Comparison of ENCODE assay signal across 8 cellular contexts in genomic region chr10:96512524-96512991, GRCh38. TPM values are rescaled to one million over a fixed set of nuclear protein-coding genes. Genes with fewer than 3 reads are reported as not detected.
DNase-seq lines count a peak whose midpoint lies in the region; ATAC-seq, FAIRE-seq and TF ChIP-seq lines count a peak whose summit lies in the region.

No MANE protein-coding gene starts in this region.

- no peaks in the 10 kb centered on the region for H3K36me3 ChIP-seq in Caco-2 (ENCODE audit: control insufficient read depth, insufficient read depth, low read length)

- no peaks in the 10 kb centered on the region for H3K9me3 ChIP-seq in Caco-2

- peaks cover 3% of the 10 kb centered on the region; the same call in 1 of the 2 replicates for H3K4me1 ChIP-seq in Caco-2

- H3K27ac Mint-ChIP-seq in Caco-2 (ENCODE audit: unreplicated experiment) (no peak overlapping the region), MCF 10A (ENCODE audit: low read depth, unreplicated experiment) (no peak overlapping the region)
- H3K27ac Mint-ChIP-seq in stimulated activated naive CD8-positive, alpha-beta T cell treated with anti-CD3 and anti-CD28 coated beads, Interleukin-15, amount 100 ng/mL, for 72 hours, result peak overlapping the region in 1 of 2 donors; percentile 79

- ATAC-seq in stimulated activated naive CD8-positive, alpha-beta T cell treated with anti-CD3 and anti-CD28 coated beads, Interleukin-15, amount 100 ng/mL, for 72 hours, result no peak
- no peak for ATAC-seq in HG03565 (IDR thresholded peaks at IDR 0.05; ENCODE audit: unreplicated experiment)

- no peak for TF ChIP-seq CTCF in Caco-2 (IDR thresholded peaks at IDR 0.05; ENCODE audit: insufficient read depth in 1 of 2, low read depth in 1 of 2, low read length in 1 of 2, severe bottlenecking in 1 of 2, unreplicated experiment in 1 of 2)
- no peak for TF ChIP-seq CTCF in LNCaP clone FGC (IDR thresholded peaks at IDR 0.05; ENCODE audit: control insufficient read depth, extremely low read depth, insufficient read depth)
- no peak for TF ChIP-seq CTCF in MCF 10A (IDR thresholded peaks at IDR 0.05; ENCODE audit: unreplicated experiment)

- H3K27me3 ChIP-seq in Caco-2 (replicated peaks; ENCODE audit: control insufficient read depth, insufficient read depth, low read length), result no peaks in the 10 kb centered on the region; the same call in 1 of the 2 replicates

- H3K4me1 Mint-ChIP-seq in Caco-2 (ENCODE audit: low read depth, unreplicated experiment) (no peaks in the 10 kb centered on the region), MCF 10A (ENCODE audit: insufficient read depth, unreplicated experiment) (peaks cover 8% of the 10 kb centered on the region)
- H3K4me1 Mint-ChIP-seq in stimulated activated naive CD8-positive, alpha-beta T cell treated with anti-CD3 and anti-CD28 coated beads, Interleukin-15, amount 100 ng/mL, for 72 hours, result peaks cover 29% of the 10 kb centered on the region

- POLR2A ChIA-PET in Caco-2 (lab: Charles Lee) (no interaction called here), MCF 10A (lab: Yijun Ruan, JAX) (interaction anchor here (0.7 to 1.2 kb wide), 3 partner anchors 11 to 74 kb away, joined by 3 to 4 read pairs (median 3); partner anchors contain the start of gene TM9SF3)

- H3K4me3 ChIP-seq in Caco-2 (ENCODE audit: low read depth, low read length), result peak overlapping the region; percentile 71
- peak overlapping the region; percentile 48 for H3K4me3 ChIP-seq in LNCaP clone FGC (ENCODE audit: low read depth, low read length)

- H3K9me3 Mint-ChIP-seq in Caco-2 (ENCODE audit: unreplicated experiment) (no peaks in the 10 kb centered on the region), MCF 10A (ENCODE audit: unreplicated experiment) (no peaks in the 10 kb centered on the region)
- H3K9me3 Mint-ChIP-seq in stimulated activated naive CD8-positive, alpha-beta T cell treated with anti-CD3 and anti-CD28 coated beads, Interleukin-15, amount 100 ng/mL, for 72 hours, result no peaks in the 10 kb centered on the region

- intact Hi-C loops in Caco-2 (cut with micrococcal nuclease; ENCODE audit: unreplicated experiment) (no loop called here), MCF 10A (cut with micrococcal nuclease) (loop anchor here (5.0 kb wide), 1 partner anchor 230 kb away; no protein-coding TSS in a partner anchor)

- DNase-seq in Caco-2, result peak in 1 of 2 experiments; percentile 28
- no peak for DNase-seq in LNCaP clone FGC (ENCODE audit: low read depth)
- DNase-seq in MCF 10A (ENCODE audit: unreplicated experiment), result no peak
- DNase-seq in islet precursor cell, result peak; percentile 65
- peak; percentile 19 to 25 for DNase-seq in stimulated activated naive CD8-positive, alpha-beta T cell treated with anti-CD3 and anti-CD28 coated beads, Interleukin-15, amount 100 ng/mL, for 72 hours
- DNase-seq in NCI-H187 treated with DMSO at 0.1 percent for 48 hours (lab: John Stamatoyannopoulos, UW), result no peak
- DNase-seq in GM19239 (ENCODE audit: insufficient read length, low spot score), result no peak

- no peak for FAIRE-seq in GM19239 (lab: Jason Lieb, UNC)

- BruUV-seq in Caco-2 (replicated peaks; lab: Mats Ljungman, UMichigan), result no TSS peak
- no TSS peak for BruUV-seq in MCF 10A (replicated peaks; lab: Mats Ljungman, UMichigan)

- CTCF ChIA-PET in Caco-2 (lab: Charles Lee) (interaction anchor here (1.7 to 2.7 kb wide), 5 partner anchors 44 to 178 kb away, joined by 7 to 20 read pairs (median 11); no protein-coding TSS in a partner anchor), MCF 10A (lab: Yijun Ruan, JAX) (interaction anchor here (1.1 to 4.9 kb wide), 6 partner anchors 10 to 136 kb away, joined by 4 to 56 read pairs (median 26); no protein-coding TSS in a partner anchor)

- H3K27me3 Mint-ChIP-seq in Caco-2 (ENCODE audit: insufficient read depth, unreplicated experiment) (peaks cover 4% of the 10 kb centered on the region), MCF 10A (ENCODE audit: insufficient read depth, unreplicated experiment) (no peaks in the 10 kb centered on the region)
- peaks cover 81% of the 10 kb centered on the region for H3K27me3 Mint-ChIP-seq in stimulated activated naive CD8-positive, alpha-beta T cell treated with anti-CD3 and anti-CD28 coated beads, Interleukin-15, amount 100 ng/mL, for 72 hours

- H3K36me3 Mint-ChIP-seq in Caco-2 (ENCODE audit: insufficient read depth, unreplicated experiment) (peaks cover 25% of the 10 kb centered on the region), MCF 10A (ENCODE audit: insufficient read depth, unreplicated experiment) (peaks cover 7% of the 10 kb centered on the region)

- H3K4me3 Mint-ChIP-seq in Caco-2 (ENCODE audit: unreplicated experiment) (peak overlapping the region; percentile 82), MCF 10A (ENCODE audit: unreplicated experiment) (peak overlapping the region; percentile 54)
- H3K4me3 Mint-ChIP-seq in stimulated activated naive CD8-positive, alpha-beta T cell treated with anti-CD3 and anti-CD28 coated beads, Interleukin-15, amount 100 ng/mL, for 72 hours, result peak overlapping the region; percentile 74 to 80

RNA-seq across cellular contexts. Expression of gene TLL2, which starts 1.2 kb away (rescaled TPM):
- total RNA-seq in Caco-2 (2022), result 0.14 TPM in 1 of 2 replicates, not detected in the other
- total RNA-seq in MCF 10A (2022), result 0.20 TPM in 1 of 2 replicates, not detected in the other

Comparison
In these comparisons a context has a peak if more than half of its experiments do, and no peak if none do; other contexts are left out.
1. DNase-seq: peak in islet precursor cell (single experiment) and stimulated activated naive CD8-positive, alpha-beta T cell treated with anti-CD3 and anti-CD28 coated beads, Interleukin-15, amount 100 ng/mL, for 72 hours (2 of 2); none in LNCaP clone FGC (single experiment), MCF 10A (single experiment), NCI-H187 treated with DMSO at 0.1 percent for 48 hours (single experiment) and GM19239 (single experiment).
2. Peak in every context shown above with its lines, with median percentiles within 50 percentile points of each other: H3K4me3 Mint-ChIP-seq.